ENCODE assay signal across 8 cellular contexts in the genomic region with DNA sequence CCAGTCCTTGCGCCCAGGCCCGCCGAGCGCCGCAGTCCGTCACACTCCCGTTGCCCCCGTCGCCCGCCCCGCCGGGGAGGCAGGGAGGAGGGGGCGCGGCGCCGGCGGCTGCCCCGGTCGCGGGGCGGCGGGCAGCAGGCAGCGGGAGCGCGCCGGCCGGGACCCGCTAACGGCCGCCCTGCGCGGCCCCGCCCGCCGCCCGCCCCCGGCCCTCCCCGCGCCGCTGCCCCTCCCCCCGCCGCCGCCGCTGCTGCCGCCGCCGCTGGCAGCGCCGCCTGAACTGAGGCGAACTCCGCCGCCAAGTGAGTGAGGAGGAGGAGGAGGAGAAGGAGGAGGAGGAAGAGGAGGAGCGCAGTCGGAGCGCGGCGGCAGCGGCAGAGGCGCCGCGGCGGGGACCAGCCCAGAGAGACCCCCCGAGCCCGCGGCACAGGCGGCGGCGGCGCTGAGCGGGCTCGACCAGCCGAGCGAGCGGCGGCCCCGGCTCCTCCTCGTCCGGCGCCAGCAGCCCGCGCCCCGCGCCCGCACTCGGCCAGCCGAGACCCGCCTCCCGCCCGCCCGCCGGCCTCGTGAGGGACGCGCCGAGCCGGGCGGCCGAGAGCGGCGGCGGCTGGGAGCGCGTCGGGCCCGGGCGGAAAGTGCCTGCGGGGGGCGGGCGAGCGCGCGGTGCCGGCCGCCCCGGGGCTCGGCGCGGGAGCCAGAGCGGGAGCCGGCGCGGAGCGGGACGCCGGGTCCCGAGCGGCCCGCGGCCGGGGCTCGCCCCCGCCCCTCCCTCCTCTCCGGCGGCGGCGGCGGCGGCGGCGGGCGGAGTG. TPM values are rescaled to one million over a fixed set of nuclear protein-coding genes. Genes with fewer than 3 reads are reported as not detected.
A peak's percentile ranks its signal among the peaks of the same experiment; 100 is the strongest.
DNase-seq lines count a peak whose midpoint lies in the region; TF ChIP-seq lines count a peak whose summit lies in the region.

QKI (plus strand) TSS at position 352 of the 809 bp plus-strand sequence. CDS start 476 bp downstream, outside the sequence.

- no TSS peak for BruUV-seq in mammary epithelial cell (replicated peaks; lab: Mats Ljungman, UMichigan)

- H3K4me2 ChIP-seq in H9 (ENCODE audit: insufficient read depth, insufficient read length, low read length), result peak within 1 kb of the TSS; percentile 95
- peak within 1 kb of the TSS; percentile 96 for H3K4me2 ChIP-seq in mammary epithelial cell (ENCODE audit: insufficient read depth, low read depth, low read length)

- no peak within 1 kb of the TSS for H3K56ac ChIP-seq in H9 (ENCODE audit: insufficient read length, low read depth, low read length)

- H3K9ac ChIP-seq in H9 (ENCODE audit: extremely low read depth, insufficient read length, low read length) (peak within 1 kb of the TSS; percentile 77), mammary epithelial cell (ENCODE audit: insufficient read depth, low read length) (peak within 1 kb of the TSS; percentile 92)

- peaks cover 14% of the 10 kb centered on the region for H3K79me2 ChIP-seq in H9 (ENCODE audit: insufficient read depth, low read length)
- H3K79me2 ChIP-seq in mammary epithelial cell (ENCODE audit: insufficient read depth, low read length), result peaks cover 54% of the 10 kb centered on the region

- H3T11ph ChIP-seq in H9 (ENCODE audit: low read length), result no peak within 1 kb of the TSS

- H3K36me3 ChIP-seq in WERI-Rb-1 (no peaks in the 10 kb centered on the region), mammary epithelial cell (ENCODE audit: insufficient read depth, low read length) (no peaks in the 10 kb centered on the region)

- dilution Hi-C loops in mammary epithelial cell (cut with HindIII; ENCODE audit: low sequenced_read_pairs), result no loop called here

- peak within 1 kb of the TSS; percentile 77 for H3K18ac ChIP-seq in H9 (ENCODE audit: insufficient read length, low read depth, low read length)

- H3K4me1 ChIP-seq in H9 (ENCODE audit: insufficient read depth, low read length) (peaks cover 2% of the 10 kb centered on the region; the same call in 1 of the 2 replicates), mammary epithelial cell (ENCODE audit: insufficient read depth, low read length) (peaks cover under 1% of the 10 kb centered on the region)

- H3K27ac Mint-ChIP-seq in H9, result peak within 1 kb of the TSS in 2 of 3 experiments; percentile 79 to 90; a peak in 2 of 7 replicates

- WGBS in H9 (ENCODE audit: extremely low coverage, insufficient read length, low lambda C conversion rate), result no CpG with 5 or more reads among the region's 141 CpGs
- WGBS in mammary epithelial cell (ENCODE audit: low coverage, missing lambda C conversion rate), result no CpG with 5 or more reads among the region's 141 CpGs

- no peak within 1 kb of the TSS for H4K5ac ChIP-seq in H9 (ENCODE audit: insufficient read length, low read depth, low read length)

- no peak within 1 kb of the TSS for H3K23ac ChIP-seq in H9 (ENCODE audit: insufficient read length, low read depth, low read length)

- H3K9me3 ChIP-seq in H9 (ENCODE audit: control insufficient read depth, low read depth, low read length), result no peaks in the 10 kb centered on the region
- no peaks in the 10 kb centered on the region for H3K9me3 ChIP-seq in WERI-Rb-1 (ENCODE audit: severe bottlenecking)
- no peaks in the 10 kb centered on the region for H3K9me3 ChIP-seq in mammary epithelial cell (replicated peaks; ENCODE audit: insufficient read depth, low read length)

- CTCF ChIA-PET in mammary epithelial cell (lab: Charles Lee; ENCODE audit: low non-redundant PET), result no interaction called here

- in situ Hi-C loops in mammary epithelial cell (cut with MboI; ENCODE audit: low sequenced_read_pairs in 2 of 2), result no loop called here

- no peaks in the 10 kb centered on the region for H3K27me3 ChIP-seq in H9 (ENCODE audit: insufficient read depth, low read length)
- no peaks in the 10 kb centered on the region for H3K27me3 ChIP-seq in WERI-Rb-1 (ENCODE audit: insufficient read depth, low read depth, severe bottlenecking)
- H3K27me3 ChIP-seq in mammary epithelial cell (ENCODE audit: insufficient read depth, low read length), result no peaks in the 10 kb centered on the region

- no peak within 1 kb of the TSS for H2BK20ac ChIP-seq in H9 (ENCODE audit: low read depth, low read length, poor library complexity, severe bottlenecking)

- no peaks in the 10 kb centered on the region; a peak in 1 of 5 replicates for H3K9me3 Mint-ChIP-seq in H9

- no peak within 1 kb of the TSS for H2AK5ac ChIP-seq in H9 (ENCODE audit: insufficient read length, low read length)

- no peak within 1 kb of the TSS for H2BK15ac ChIP-seq in H9 (ENCODE audit: low read depth, low read length)

- H4K8ac ChIP-seq in H9 (replicated peaks; ENCODE audit: insufficient read length, low read depth, low read length), result no peak within 1 kb of the TSS

- H3K23me2 ChIP-seq in H9 (ENCODE audit: insufficient read length, low read depth, low read length, poor library complexity, severe bottlenecking), result peaks cover 9% of the 10 kb centered on the region

- intact Hi-C loops in mammary epithelial cell (cut with micrococcal nuclease), result loop anchor here (5.0 to 10.0 kb wide), 4 partner anchors 150 to 1833 kb away; no protein-coding TSS in a partner anchor

- H2BK12ac ChIP-seq in H9 (ENCODE audit: insufficient read length, low read depth, low read length), result no peak within 1 kb of the TSS

- TF ChIP-seq CTCF in H9 (conservative IDR thresholded peaks at IDR 0.05), result no peak
- TF ChIP-seq CTCF in WERI-Rb-1 (IDR thresholded peaks at IDR 0.05; ENCODE audit: low read depth, low read length), result no peak
- TF ChIP-seq CTCF in mammary epithelial cell (conservative IDR thresholded peaks at IDR 0.05 in 1 of 2, IDR thresholded peaks at IDR 0.05 in 1 of 2; ENCODE audit: extremely low read depth in 1 of 2, insufficient read depth in 1 of 2, low read depth in 1 of 2, low read length in 2 of 2), result no peak

- H3K14ac ChIP-seq in H9 (ENCODE audit: insufficient read depth, low read length), result peak within 1 kb of the TSS; percentile 66

- no peak within 1 kb of the TSS for H3K4ac ChIP-seq in H9 (ENCODE audit: low read depth, low read length)

- DNase-seq in H9 (peak; percentile 58), NAMALWA (ENCODE audit: low spot score) (peak; percentile 77), WERI-Rb-1 (peak; percentile 72), mammary epithelial cell (peak; percentile 76), iris pigment epithelial cell (ENCODE audit: low read depth) (peak; percentile 71), inferior parietal cortex (ENCODE audit: extremely low spot score) (no peak)
- peak; percentile 60 to 70 for DNase-seq in stimulated activated CD4-positive, alpha-beta T cell treated with anti-CD3 and anti-CD28 coated beads, Interleukin-12 subunit alpha, Interleukin-12 subunit beta, amount 100 ng/mL, for 24 hours (ENCODE audit: low read depth in 2 of 2)

- H4K20me1 ChIP-seq in H9 (ENCODE audit: control insufficient read depth, insufficient read depth, insufficient read length) (no peaks in the 10 kb centered on the region), mammary epithelial cell (ENCODE audit: insufficient read depth, low read length) (no peaks in the 10 kb centered on the region)

- H3K27ac ChIP-seq in H9 (ENCODE audit: insufficient read length, low read depth, low read length), result no peak within 1 kb of the TSS
- peak within 1 kb of the TSS; percentile 97 for H3K27ac ChIP-seq in WERI-Rb-1
- peak within 1 kb of the TSS; percentile 77 for H3K27ac ChIP-seq in mammary epithelial cell (ENCODE audit: insufficient read depth, low read depth, low read length)

- H3K4me3 ChIP-seq in WERI-Rb-1 (ENCODE audit: low read depth, low read length), result peak within 1 kb of the TSS; percentile 70
- H3K4me3 ChIP-seq in mammary epithelial cell (replicated peaks in 1 of 3; ENCODE audit: insufficient read depth in 1 of 3, low read depth in 2 of 3, low read length in 3 of 3), result peak within 1 kb of the TSS; percentile 85 to 97 (median 90)

- no peaks in the 10 kb centered on the region for H3K27me3 Mint-ChIP-seq in H9 (ENCODE audit: low read depth)

- peaks cover 2 to 13% (median 6%) of the 10 kb centered on the region in 3 experiments; a peak in 4 of 7 replicates for H3K36me3 Mint-ChIP-seq in H9 (ENCODE audit: insufficient read depth in 1 of 3, low read depth in 3 of 3)

- H3K4me3 Mint-ChIP-seq in H9, result peak within 1 kb of the TSS; percentile 88 to 93

- peak; percentile 46 for TF ChIP-seq POLR2A in GM10847 (IDR thresholded peaks at IDR 0.05; ENCODE audit: extremely low read depth, insufficient read length)

- no peak within 1 kb of the TSS for H2BK120ac ChIP-seq in H9 (ENCODE audit: low read depth, low read length, poor library complexity, severe bottlenecking)

- H2AFZ ChIP-seq in H9 (ENCODE audit: low read length) (no peak within 1 kb of the TSS), mammary epithelial cell (ENCODE audit: low read depth, low read length) (peak within 1 kb of the TSS; percentile 98)

- no peak within 1 kb of the TSS for H2BK5ac ChIP-seq in H9 (ENCODE audit: insufficient read length, low read length)

- H4K91ac ChIP-seq in H9 (ENCODE audit: insufficient read length, low read depth, low read length), result no peak within 1 kb of the TSS

- H3K4me1 Mint-ChIP-seq in H9, result peaks cover 39 to 42% of the 10 kb centered on the region in 2 experiments

- H3K79me1 ChIP-seq in H9 (ENCODE audit: insufficient read depth, low read depth, low read length, poor library complexity, severe bottlenecking), result no peaks in the 10 kb centered on the region

RNA-seq across cellular contexts. Expression of gene QKI, which starts in this region (rescaled TPM):
- total RNA-seq in H9 (2021) (176 TPM in 2 replicates), mammary epithelial cell (10 to 100 TPM; 60.6 to 76.5 TPM)
- polyA plus RNA-seq in mammary epithelial cell, result 76.1 TPM
- 117 TPM for polyA minus RNA-seq in mammary epithelial cell
